1 cellular context compared by ENCODE assay signal in genomic region chr4:26108024-26108423, GRCh38.
TF ChIP-seq lines count a peak whose summit lies in the region.

No MANE protein-coding gene starts in this region.

TF ChIP-seq in HCT116, 20 proteins besides CTCF, POLR2A, EP300 and RAD21 (continued from another document):
- TF ChIP-seq ZBTB33 (IDR thresholded peaks at IDR 0.05; ENCODE audit: extremely low read depth, insufficient replicate concordance, low read length) (no peak), REST (IDR thresholded peaks at IDR 0.05; ENCODE audit: low read depth) (no peak), MAX (IDR thresholded peaks at IDR 0.05) (no peak), FOSL1 (IDR thresholded peaks at IDR 0.05; ENCODE audit: low read depth) (no peak), CEBPB (IDR thresholded peaks at IDR 0.05; ENCODE audit: low read depth) (no peak), SIN3A (IDR thresholded peaks at IDR 0.05; ENCODE audit: low read depth) (no peak), ZNF274 (IDR thresholded peaks at IDR 0.05; ENCODE audit: low read depth, low read length) (no peak), YY1 (IDR thresholded peaks at IDR 0.05; ENCODE audit: extremely low read depth, insufficient replicate concordance, low read depth, low read length) (no peak), ZFX (IDR thresholded peaks at IDR 0.05) (no peak), TCF7L2 (IDR thresholded peaks at IDR 0.05; ENCODE audit: borderline replicate concordance, extremely low read depth, insufficient read depth, insufficient read length) (no peak), ATF3 (IDR thresholded peaks at IDR 0.05) (no peak), SRF (IDR thresholded peaks at IDR 0.05; ENCODE audit: low read depth) (no peak)
